In genomic region chr6:139369568-139370046, GRCh38 we compare ENCODE assay signal across 1 cellular context.
A peak's percentile ranks its signal among the peaks of the same experiment; 100 is the strongest.
TF ChIP-seq lines count a peak whose summit lies in the region.

No MANE protein-coding gene starts in this region.

TF ChIP-seq in K562, 482 proteins besides CTCF, POLR2A, EP300 and RAD21 (continued from another document and continues in another):
- TF ChIP-seq KLF1 (tag; IDR thresholded peaks at IDR 0.05) (no peak), SMC3 (conservative IDR thresholded peaks at IDR 0.05; ENCODE audit: insufficient read depth, low read depth, low read length) (peak; percentile 76), U2AF1 (optimal IDR thresholded peaks at IDR 0.05; ENCODE audit: low read depth, low read length) (no peak), ARID4B (CRISPR knock-in tag; IDR thresholded peaks at IDR 0.05) (no peak), ZNF140 (CRISPR knock-in tag; IDR thresholded peaks at IDR 0.05) (no peak), E2F8 (IDR thresholded peaks at IDR 0.05; ENCODE audit: low read depth, partially characterized antibody) (peak; percentile 14), DACH1 (IDR thresholded peaks at IDR 0.05; ENCODE audit: partially characterized antibody) (peak; percentile 70), ZBTB33 (CRISPR knock-in tag; IDR thresholded peaks at IDR 0.05) (no peak), HNRNPK (IDR thresholded peaks at IDR 0.05; ENCODE audit: low read depth, low read length, poor library complexity, severe bottlenecking) (no peak), SMARCE1 (IDR thresholded peaks at IDR 0.05) (peak; percentile 36; the same call in 1 of the 2 replicates), TBP (optimal IDR thresholded peaks at IDR 0.05; ENCODE audit: low read depth, low read length) (no peak), MNT (conservative IDR thresholded peaks at IDR 0.05) (no peak), GTF2E2 (tag; IDR thresholded peaks at IDR 0.05) (no peak), DDX20 (tag; IDR thresholded peaks at IDR 0.05; ENCODE audit: low read depth) (no peak), HEY1 (CRISPR knock-in tag; IDR thresholded peaks at IDR 0.05; ENCODE audit: borderline replicate concordance) (no peak), CC2D1A (IDR thresholded peaks at IDR 0.05) (peak; percentile 74), TFE3 (CRISPR knock-in tag; IDR thresholded peaks at IDR 0.05) (peak; percentile 15; the same call in 1 of the 2 replicates), ZNF274 (IDR thresholded peaks at IDR 0.05; ENCODE audit: borderline replicate concordance, low read depth, low read length) (no peak), CGGBP1 (CRISPR knock-in tag; IDR thresholded peaks at IDR 0.05) (no peak), NR1H2 (CRISPR knock-in tag; IDR thresholded peaks at IDR 0.05) (0 out of 2 replicates have a peak, but pooled peaks have one; percentile 59), ZNF76 (CRISPR knock-in tag; IDR thresholded peaks at IDR 0.05; ENCODE audit: borderline replicate concordance) (no peak), ZFP36 (IDR thresholded peaks at IDR 0.05; ENCODE audit: low read depth, low read length, partially characterized antibody) (no peak), IRF2 (CRISPR knock-in tag; IDR thresholded peaks at IDR 0.05) (no peak), HDAC1 (IDR thresholded peaks at IDR 0.05) (peak in 1 of 2 experiments; percentile 4; a peak in 1 of 4 replicates), HNRNPH1 (optimal IDR thresholded peaks at IDR 0.05; ENCODE audit: low read depth, low read length) (no peak), FOXA3 (CRISPR knock-in tag; conservative IDR thresholded peaks at IDR 0.05 in 1 of 2, IDR thresholded peaks at IDR 0.05 in 1 of 2) (no peak), ZBTB34 (CRISPR knock-in tag; IDR thresholded peaks at IDR 0.05) (no peak), JUND (IDR thresholded peaks at IDR 0.05; ENCODE audit: borderline replicate concordance, low read depth, low read length) (no peak), JUND (tag; IDR thresholded peaks at IDR 0.05; ENCODE audit: borderline replicate concordance, low read depth, low read length) (no peak), E2F5 (CRISPR knock-in tag; IDR thresholded peaks at IDR 0.05) (no peak), ARID3B (CRISPR knock-in tag; IDR thresholded peaks at IDR 0.05; ENCODE audit: borderline replicate concordance) (no peak), RFX7 (CRISPR knock-in tag; IDR thresholded peaks at IDR 0.05) (no peak), BDP1 (IDR thresholded peaks at IDR 0.05; ENCODE audit: insufficient read depth, insufficient read length) (no peak), ZNF224 (CRISPR knock-in tag; IDR thresholded peaks at IDR 0.05) (no peak), CUX1 (CRISPR knock-in tag; IDR thresholded peaks at IDR 0.05) (no peak)
